26 cellular contexts compared by ENCODE assay signal in genomic region chr6:52982680-52983079, GRCh38.
DNase-seq lines count a peak whose midpoint lies in the region; ATAC-seq and TF ChIP-seq lines count a peak whose summit lies in the region.
"Had no signal": no experiment of that assay in that cellular context is flagged by ENCODE, and none has a peak within 500 bp of the region (broad histone marks: within the 10 kb centered on the region; RNA-seq: fewer than 3 reads in every experiment).

No MANE protein-coding gene starts in this region.

- H3K79me2 ChIP-seq in KMS-11 (ENCODE audit: insufficient read depth, low read depth), result no peaks in the 10 kb centered on the region

- H3K4me3 Mint-ChIP-seq in activated naive CD4-positive, alpha-beta T cell treated with anti-CD3 and anti-CD28 coated beads, Interleukin-2, amount 50 U/mL, for 24 hours, result no peak overlapping the region
- H3K4me3 Mint-ChIP-seq in activated naive CD8-positive, alpha-beta T cell, result peak overlapping the region; percentile 33
- peak overlapping the region; percentile 0 to 50 for H3K4me3 Mint-ChIP-seq in stimulated activated naive CD8-positive, alpha-beta T cell treated with anti-CD3 and anti-CD28 coated beads, Interleukin-15, amount 100 ng/mL, for 72 hours
- H3K4me3 Mint-ChIP-seq: GM23338 had no signal

- no peaks in the 10 kb centered on the region for H3K36me3 ChIP-seq in KMS-11 (ENCODE audit: insufficient read depth)

- peak overlapping the region; percentile 18 for H3K27ac Mint-ChIP-seq in activated naive CD4-positive, alpha-beta T cell treated with anti-CD3 and anti-CD28 coated beads, Interleukin-2, amount 50 U/mL, for 24 hours
- no peak overlapping the region for H3K27ac Mint-ChIP-seq in activated naive CD8-positive, alpha-beta T cell
- H3K27ac Mint-ChIP-seq in stimulated activated naive CD8-positive, alpha-beta T cell treated with anti-CD3 and anti-CD28 coated beads, Interleukin-15, amount 100 ng/mL, for 72 hours, result no peak overlapping the region
- H3K27ac Mint-ChIP-seq: CD8-positive, alpha-beta memory T cell; GM23338 had no signal

- no peak for DNase-seq in activated naive CD4-positive, alpha-beta T cell treated with anti-CD3 and anti-CD28 coated beads, Interleukin-2, amount 50 U/mL, for 16 hours
- no peak for DNase-seq in stimulated activated naive CD8-positive, alpha-beta T cell treated with anti-CD3 and anti-CD28 coated beads, Interleukin-15, amount 100 ng/mL, for 72 hours
- no peak for DNase-seq in activated gamma-delta T cell (lab: John Stamatoyannopoulos, UW)
- DNase-seq: ACHN; C1 segment of cervical spinal cord; Calu3; CD8-positive, alpha-beta memory T cell; DMS153; IMR-90; Karpas-422; MV-4-11; NCI-H1105 treated with DMSO at 0.1 percent for 48 hours; NCI-H2029 treated with DMSO at 0.1 percent for 48 hours; NCI-H2171; NCI-H345; NCI-H524; NCI-H774; NK-92 treated with Interleukin-12 subunit alpha and Interleukin-12 subunit beta, amount 100 ng/mL, for 24 hours; SHP77 treated with DMSO at 0.1 percent for 48 hours had no signal

- H3K4me1 Mint-ChIP-seq in activated naive CD4-positive, alpha-beta T cell treated with anti-CD3 and anti-CD28 coated beads, Interleukin-2, amount 50 U/mL, for 24 hours, result peaks cover 44% of the 10 kb centered on the region
- peaks cover 44% of the 10 kb centered on the region for H3K4me1 Mint-ChIP-seq in activated naive CD8-positive, alpha-beta T cell (ENCODE audit: low read depth)
- peaks cover 70% of the 10 kb centered on the region for H3K4me1 Mint-ChIP-seq in stimulated activated naive CD8-positive, alpha-beta T cell treated with anti-CD3 and anti-CD28 coated beads, Interleukin-15, amount 100 ng/mL, for 72 hours

- peaks cover 14% of the 10 kb centered on the region for H3K27me3 Mint-ChIP-seq in activated naive CD4-positive, alpha-beta T cell treated with anti-CD3 and anti-CD28 coated beads, Interleukin-2, amount 50 U/mL, for 24 hours
- H3K27me3 Mint-ChIP-seq in activated naive CD8-positive, alpha-beta T cell, result peaks cover 19% of the 10 kb centered on the region
- peaks cover 42% of the 10 kb centered on the region for H3K27me3 Mint-ChIP-seq in stimulated activated naive CD8-positive, alpha-beta T cell treated with anti-CD3 and anti-CD28 coated beads, Interleukin-15, amount 100 ng/mL, for 72 hours

- TF ChIP-seq CTCF in KMS-11 (conservative IDR thresholded peaks at IDR 0.05; ENCODE audit: low read depth, low read length), result no peak

- H3K9me3 Mint-ChIP-seq in activated naive CD4-positive, alpha-beta T cell treated with anti-CD3 and anti-CD28 coated beads, Interleukin-2, amount 50 U/mL, for 24 hours, result no peaks in the 10 kb centered on the region
- H3K9me3 Mint-ChIP-seq in activated naive CD8-positive, alpha-beta T cell (ENCODE audit: low read depth), result no peaks in the 10 kb centered on the region
- no peaks in the 10 kb centered on the region for H3K9me3 Mint-ChIP-seq in stimulated activated naive CD8-positive, alpha-beta T cell treated with anti-CD3 and anti-CD28 coated beads, Interleukin-15, amount 100 ng/mL, for 72 hours
- H3K9me3 Mint-ChIP-seq: CD8-positive, alpha-beta memory T cell; GM23338 had no signal

- H3K4me3 ChIP-seq in KMS-11 (IDR thresholded peaks at IDR 0.05; ENCODE audit: insufficient read depth, low read depth, low read length), result no peak overlapping the region
- H3K4me3 ChIP-seq: GM23338 had no signal

- peak overlapping the region; percentile 93; the same call in 1 of the 2 replicates for H3K4me2 ChIP-seq in KMS-11
- H3K4me2 ChIP-seq: GM23338 had no signal

- H3K36me3 Mint-ChIP-seq in activated naive CD4-positive, alpha-beta T cell treated with anti-CD3 and anti-CD28 coated beads, Interleukin-2, amount 50 U/mL, for 24 hours, result no peaks in the 10 kb centered on the region
- no peaks in the 10 kb centered on the region for H3K36me3 Mint-ChIP-seq in activated naive CD8-positive, alpha-beta T cell

- H3K4me1 ChIP-seq in KMS-11 (ENCODE audit: low read depth, poor library complexity, severe bottlenecking), result peaks cover 68% of the 10 kb centered on the region

- no peaks in the 10 kb centered on the region for H4K20me1 ChIP-seq in KMS-11 (ENCODE audit: insufficient read depth)

- no peak overlapping the region for H3K9ac ChIP-seq in KMS-11

- H3K27ac ChIP-seq in KMS-11, result no peak overlapping the region
- H3K27ac ChIP-seq: RWPE1 had no signal

- ATAC-seq in stimulated activated naive CD8-positive, alpha-beta T cell treated with anti-CD3 and anti-CD28 coated beads, Interleukin-15, amount 100 ng/mL, for 72 hours, result no peak
- no peak for ATAC-seq in HG03045 (IDR thresholded peaks at IDR 0.05; ENCODE audit: unreplicated experiment)
- ATAC-seq: GM23338, HCT116 had no signal

- H2AFZ ChIP-seq in KMS-11 (ENCODE audit: low read depth), result no peak overlapping the region
- H2AFZ ChIP-seq: GM23338 had no signal

- H3K27me3 ChIP-seq in KMS-11 (ENCODE audit: insufficient read depth, low read depth), result no peaks in the 10 kb centered on the region
